ENCODE assay signal across 8 cellular contexts in genomic region chr16:70440112-70440692, GRCh38. TPM values are rescaled to one million over a fixed set of nuclear protein-coding genes. Genes with fewer than 3 reads are reported as not detected.
A peak's percentile ranks its signal among the peaks of the same experiment; 100 is the strongest.
DNase-seq lines count a peak whose midpoint lies in the region; ATAC-seq, FAIRE-seq and TF ChIP-seq lines count a peak whose summit lies in the region.
"Not testable (repeated sequence)": the region's sequence is repeated elsewhere in the genome, so short reads cannot be mapped to it uniquely, and the experiment has no call there.

No MANE protein-coding gene starts in this region.

- not testable (repeated sequence) for H3K9me1 ChIP-seq in K562 (ENCODE audit: control insufficient read depth, insufficient read depth, low read length)

- not testable (repeated sequence) for TF ChIP-seq EP300 in K562 (IDR thresholded peaks at IDR 0.05; ENCODE audit: low read length); neural cell (conservative IDR thresholded peaks at IDR 0.05; ENCODE audit: poor library complexity, severe bottlenecking)

- H3K4me3 Mint-ChIP-seq in CD8-positive, alpha-beta memory T cell = peak overlapping the region; percentile 89 to 97 (median 92)
- peak overlapping the region; percentile 87 to 99 (median 94) for H3K4me3 Mint-ChIP-seq in IgD-negative memory B cell
- peak overlapping the region; percentile 86 for H3K4me3 Mint-ChIP-seq in activated CD8-positive, alpha-beta T cell treated with anti-CD3 and anti-CD28 coated beads, Interleukin-2, amount 10 ng/mL, durations not matched to agents 7 days and 5 days

- TF ChIP-seq RAD21 in K562 (CRISPR knock-in tag; conservative IDR thresholded peaks at IDR 0.05 in 1 of 2, IDR thresholded peaks at IDR 0.05 in 1 of 2); neural cell (conservative IDR thresholded peaks at IDR 0.05): not testable (repeated sequence)

- CTCF ChIA-PET in CD8-positive, alpha-beta memory T cell (lab: Charles Lee) = interaction anchor here (0.6 to 1.9 kb wide), 4 partner anchors 9 to 44 kb away, joined by 4 to 6 read pairs (median 4); partner anchors contain the start of gene FCSK
- CTCF ChIA-PET in Panc1 (lab: Charles Lee); K562 (lab: Yijun Ruan, JAX; ENCODE audit: low intra/inter-chr PET ratio): not testable (repeated sequence)
- CTCF ChIA-PET in activated CD8-positive, alpha-beta T cell treated with anti-CD3 and anti-CD28 coated beads, Interleukin-2, amount 10 ng/mL, durations not matched to agents 7 days and 5 days (lab: Charles Lee) = interaction anchor here (0.7 to 3.0 kb wide), 5 partner anchors 13 to 46 kb away, joined by 3 to 12 read pairs (median 3); partner anchors contain the start of gene FCSK

- not testable (repeated sequence) for H3K27me3 Mint-ChIP-seq in CD8-positive, alpha-beta memory T cell; IgD-negative memory B cell; activated CD8-positive, alpha-beta T cell treated with anti-CD3 and anti-CD28 coated beads, Interleukin-2, amount 10 ng/mL, durations not matched to agents 7 days and 5 days (ENCODE audit: low read depth)

- not testable (repeated sequence) for H3F3A ChIP-seq in neural cell (ENCODE audit: insufficient read depth, low read length, poor library complexity, severe bottlenecking)

- FAIRE-seq in K562 (lab: Jason Lieb, UNC) = not testable (repeated sequence)

- intact Hi-C loops in Panc1 (cut with micrococcal nuclease; ENCODE audit: unreplicated experiment); K562 (cut with micrococcal nuclease); upper lobe of right lung (cut with DNase I): not testable (repeated sequence)

- peaks cover 29% of the 10 kb centered on the region for H3K4me1 ChIP-seq in CD8-positive, alpha-beta memory T cell (ENCODE audit: insufficient read depth, low read length)
- H3K4me1 ChIP-seq in Panc1 (ENCODE audit: control insufficient read depth, insufficient read depth, low read length) (peaks cover 15% of the 10 kb centered on the region), K562 (replicated peaks in 1 of 2; ENCODE audit: control insufficient read depth in 2 of 2, insufficient read depth in 2 of 2, low read length in 2 of 2) (peaks cover 22 to 25% of the 10 kb centered on the region in 2 experiments), iPS-18a (ENCODE audit: control insufficient read depth, low read depth, low read length) (peaks cover 19% of the 10 kb centered on the region), upper lobe of right lung (peaks cover 34% of the 10 kb centered on the region)

- H3K4me2 ChIP-seq in K562 (ENCODE audit: insufficient read depth, low read length) (peak overlapping the region; percentile 90), neural cell (ENCODE audit: low read length) (peak overlapping the region; percentile 88)

- not testable (repeated sequence) for H4K20me1 ChIP-seq in K562 (replicated peaks; ENCODE audit: control insufficient read depth, insufficient read depth, low read length); neural cell (ENCODE audit: insufficient read depth)

- H3K79me2 ChIP-seq in K562 (ENCODE audit: control insufficient read depth, insufficient read depth, low read length) (peaks cover 36% of the 10 kb centered on the region), neural cell (replicated peaks; ENCODE audit: insufficient read depth, low read length) (peaks cover 18% of the 10 kb centered on the region)

- not testable (repeated sequence) for H3K4me3 ChIP-seq in CD8-positive, alpha-beta memory T cell (ENCODE audit: low read length); Panc1 (ENCODE audit: low read depth in 2 of 2, low read length in 2 of 2); K562
- H3K4me3 ChIP-seq in iPS-18a (ENCODE audit: low read length) (peak overlapping the region; percentile 69), neural cell (ENCODE audit: low read length) (peak overlapping the region; percentile 80), upper lobe of right lung (peak overlapping the region; percentile 78)

- H3K36me3 Mint-ChIP-seq in CD8-positive, alpha-beta memory T cell; IgD-negative memory B cell; activated CD8-positive, alpha-beta T cell treated with anti-CD3 and anti-CD28 coated beads, Interleukin-2, amount 10 ng/mL, durations not matched to agents 7 days and 5 days (ENCODE audit: low read depth): not testable (repeated sequence)

- DNase-seq in CD8-positive, alpha-beta memory T cell; Panc1 (ENCODE audit: low read depth, low spot score); activated CD8-positive, alpha-beta T cell treated with anti-CD3 and anti-CD28 coated beads, Interleukin-2, amount 10 ng/mL, durations not matched to agents 7 days and 5 days; K562 (ENCODE audit: extremely low read depth in 1 of 4, low spot score in 3 of 4); upper lobe of right lung: not testable (repeated sequence)

- peak overlapping the region; percentile 99 for H2AFZ ChIP-seq in K562 (ENCODE audit: low read depth, low read length)
- H2AFZ ChIP-seq in neural cell (ENCODE audit: low read depth, low read length) = not testable (repeated sequence)

- H3K9me3 Mint-ChIP-seq in CD8-positive, alpha-beta memory T cell; IgD-negative memory B cell; activated CD8-positive, alpha-beta T cell treated with anti-CD3 and anti-CD28 coated beads, Interleukin-2, amount 10 ng/mL, durations not matched to agents 7 days and 5 days (ENCODE audit: insufficient read depth): not testable (repeated sequence)

- H3K9me3 ChIP-seq in CD8-positive, alpha-beta memory T cell (ENCODE audit: low read length); Panc1 (ENCODE audit: control insufficient read depth, insufficient read depth, low read depth, low read length); K562 (replicated peaks; ENCODE audit: control insufficient read depth, insufficient read depth, low read depth, low read length); iPS-18a (ENCODE audit: control insufficient read depth, low read depth, low read length); neural cell (ENCODE audit: low read length); upper lobe of right lung: not testable (repeated sequence)

- H3K9ac ChIP-seq in K562 (ENCODE audit: insufficient read depth in 1 of 2, low read depth in 2 of 2, low read length in 2 of 2) = peak overlapping the region; percentile 1 to 82; a peak in 3 of 4 replicates
- not testable (repeated sequence) for H3K9ac ChIP-seq in iPS-18a (ENCODE audit: low read length)
- H3K9ac ChIP-seq in neural cell (ENCODE audit: low read length) = peak overlapping the region; percentile 76

- H3K9me2 ChIP-seq in neural cell (ENCODE audit: insufficient read depth, low read length) = not testable (repeated sequence)

- not testable (repeated sequence) for ATAC-seq in Panc1; activated CD8-positive, alpha-beta T cell treated with anti-CD3 and anti-CD28 coated beads, Interleukin-2, amount 10 ng/mL, durations not matched to agents 7 days and 5 days; K562; upper lobe of right lung

- BruUV-seq in Panc1 (replicated peaks; lab: Mats Ljungman, UMichigan); K562 (replicated peaks; lab: Mats Ljungman, UMichigan): not testable (repeated sequence)

- WGBS in K562 (ENCODE audit: insufficient coverage, low coverage, missing lambda C conversion rate) = 61% methylated on average over 10 of the region's 10 CpGs

- peak overlapping the region in 4 of 8 donors; percentile 11 to 37 (median 20) for H3K27ac Mint-ChIP-seq in CD8-positive, alpha-beta memory T cell
- H3K27ac Mint-ChIP-seq in IgD-negative memory B cell = peak overlapping the region in 2 of 3 donors; percentile 39 to 82
- H3K27ac Mint-ChIP-seq in activated CD8-positive, alpha-beta T cell treated with anti-CD3 and anti-CD28 coated beads, Interleukin-2, amount 10 ng/mL, durations not matched to agents 7 days and 5 days = peak overlapping the region; percentile 91

- H3K27ac ChIP-seq in CD8-positive, alpha-beta memory T cell (ENCODE audit: low read depth, low read length); iPS-18a (ENCODE audit: low read length); neural cell (ENCODE audit: low read length): not testable (repeated sequence)
- peak overlapping the region; percentile 81 for H3K27ac ChIP-seq in Panc1 (ENCODE audit: low read length)
- peak overlapping the region; percentile 93; the same call in 2 of the 3 replicates for H3K27ac ChIP-seq in K562 (ENCODE audit: extremely low read depth, low read depth, low read length)
- peak overlapping the region; percentile 80 for H3K27ac ChIP-seq in upper lobe of right lung

- not testable (repeated sequence) for TF ChIP-seq CTCF in Panc1 (IDR thresholded peaks at IDR 0.05); K562 (IDR thresholded peaks at IDR 0.05 in 2 of 3, conservative IDR thresholded peaks at IDR 0.05 in 1 of 3; ENCODE audit: insufficient read depth in 2 of 3, low read depth in 1 of 3, low read length in 3 of 3); neural cell (IDR thresholded peaks at IDR 0.05; ENCODE audit: poor library complexity, severe bottlenecking); upper lobe of right lung (IDR thresholded peaks at IDR 0.05)

- POLR2A ChIA-PET in CD8-positive, alpha-beta memory T cell (lab: Charles Lee) = interaction anchor here (2.0 to 3.2 kb wide), 2 partner anchors 59 to 94 kb away, joined by 6 to 19 read pairs; partner anchors contain the start of gene DDX19A
- POLR2A ChIA-PET in Panc1 (lab: Charles Lee) = not testable (repeated sequence)
- POLR2A ChIA-PET in activated CD8-positive, alpha-beta T cell treated with anti-CD3 and anti-CD28 coated beads, Interleukin-2, amount 10 ng/mL, durations not matched to agents 7 days and 5 days (lab: Charles Lee) = interaction anchor here (2.3 kb wide), 1 partner anchor 60 kb away, joined by 30 read pairs; no protein-coding TSS in a partner anchor
- POLR2A ChIA-PET in K562 (lab: Yijun Ruan, JAX) = interaction anchor here (1.4 to 2.2 kb wide), 2 partner anchors 8 to 10 kb away, joined by 4 to 10 read pairs; no protein-coding TSS in a partner anchor

- peaks cover 26 to 36% (median 26%) of the 10 kb centered on the region in 3 donors for H3K4me1 Mint-ChIP-seq in CD8-positive, alpha-beta memory T cell
- peaks cover 13 to 22% (median 13%) of the 10 kb centered on the region in 3 donors for H3K4me1 Mint-ChIP-seq in IgD-negative memory B cell
- H3K4me1 Mint-ChIP-seq in activated CD8-positive, alpha-beta T cell treated with anti-CD3 and anti-CD28 coated beads, Interleukin-2, amount 10 ng/mL, durations not matched to agents 7 days and 5 days (ENCODE audit: low read depth) = peaks cover 39% of the 10 kb centered on the region

- TF ChIP-seq POLR2A in K562 (conservative IDR thresholded peaks at IDR 0.05) = not testable (repeated sequence)

- not testable (repeated sequence) for H3K36me3 ChIP-seq in CD8-positive, alpha-beta memory T cell (ENCODE audit: insufficient read depth, low read length); Panc1 (ENCODE audit: control insufficient read depth, insufficient read depth, low read length); K562 (ENCODE audit: control insufficient read depth, insufficient read depth, low read length); iPS-18a (ENCODE audit: control insufficient read depth, low read depth, low read length); neural cell (ENCODE audit: insufficient read depth, low read length); upper lobe of right lung

- in situ Hi-C loops in Panc1 (cut with HindIII; ENCODE audit: low pct_unique_long_range_greater_than_20kb, low sequenced_read_pairs); K562 (cut with MboI): not testable (repeated sequence)

- not testable (repeated sequence) for H3K27me3 ChIP-seq in CD8-positive, alpha-beta memory T cell (ENCODE audit: insufficient read depth, low read length, poor library complexity, severe bottlenecking); Panc1 (ENCODE audit: control insufficient read depth, insufficient read depth, low read length); K562 (ENCODE audit: control insufficient read depth in 2 of 2, insufficient read depth in 2 of 2, low read length in 2 of 2); iPS-18a (ENCODE audit: control insufficient read depth, insufficient read depth, low read length); neural cell (ENCODE audit: insufficient read depth, low read depth, low read length); upper lobe of right lung

RNA-seq across cellular contexts. Expression of gene ST3GAL2, which starts 1.3 kb away (rescaled TPM):
- 10 to 100 TPM; 24.2 to 24.8 TPM for total RNA-seq in CD8-positive, alpha-beta memory T cell
- polyA plus RNA-seq in CD8-positive, alpha-beta memory T cell = 20.1 TPM
- 9.7 TPM for polyA plus RNA-seq in IgD-negative memory B cell
- 84.2 TPM for total RNA-seq in Panc1 (2021; ENCODE audit: unreplicated experiment)
- polyA plus RNA-seq in Panc1 (2012; ENCODE audit: insufficient read length) = 64.2 TPM
- total RNA-seq in activated CD8-positive, alpha-beta T cell treated with anti-CD3 and anti-CD28 coated beads, Interleukin-2, amount 10 ng/mL, durations not matched to agents 7 days and 5 days = 10 to 100 TPM; 34.1 to 39.0 TPM
- total RNA-seq in K562 (2011; cell fraction: chromatin; rRNA removed; ENCODE audit: low replicate concordance) = 87.4 and 216 TPM in 2 replicates
- total RNA-seq in K562 (2011; cell fraction: nucleolus; rRNA removed) = 182 and 184 TPM in 2 replicates
- 128 and 145 TPM in 2 replicates for total RNA-seq in K562 (2011; cell fraction: nucleoplasm; rRNA removed)
- total RNA-seq in K562 (2014; rRNA removed) = 75.5 and 95.5 TPM in 2 replicates
- 23.7 and 31.8 TPM in 2 replicates for total RNA-seq in K562 (2014; rRNA removed; fragmentation: Illumina TruSeq; extraction: Trizol)
- 48.9 and 53.8 TPM in 2 replicates for total RNA-seq in K562 (2015; rRNA removed; fragmentation: Illumina TruSeq; extraction: Trizol)
- 98.9 and 108 TPM in 2 replicates for total RNA-seq in K562 (2021)
- 34.3 and 40.9 TPM in 2 replicates for polyA plus RNA-seq in K562 (2011; rRNA removed)
- 50.0 and 87.1 TPM in 2 replicates for polyA plus RNA-seq in K562 (2011; cell fraction: cytosol; rRNA removed)
- 25.8 and 38.5 TPM in 2 replicates for polyA plus RNA-seq in K562 (2011; cell fraction: nucleus; rRNA removed)
- 67.8 and 92.0 TPM in 2 replicates for polyA plus RNA-seq in K562 (2012)
- 25.1 and 50.7 TPM in 2 replicates for polyA plus RNA-seq in K562 (2014; fragmentation: Illumina TruSeq; extraction: Trizol)
- polyA plus RNA-seq in K562 (2014; fragmentation: Nextera tagmentation; extraction: Ambion mirVana) = 1 to 10 TPM; 1.5 to 2.4 TPM
- 50.5 and 57.8 TPM in 2 replicates for polyA plus RNA-seq in K562 (2014; rRNA removed)
- polyA minus RNA-seq in K562 (2011; rRNA and poly(A)+ RNA removed) = 57.6 and 96.4 TPM in 2 replicates
- 126 and 151 TPM in 2 replicates for polyA minus RNA-seq in K562 (2011; cell fraction: cytosol; rRNA and poly(A)+ RNA removed)
- polyA minus RNA-seq in K562 (2011; cell fraction: nucleus; rRNA and poly(A)+ RNA removed) = 24.9 and 34.4 TPM in 2 replicates
- 19.4 and 21.7 TPM in 2 replicates for polyA plus RNA-seq in neural cell
- 38.8 and 48.7 TPM in 2 replicates for polyA minus RNA-seq in neural cell
- 30.9 TPM for total RNA-seq in upper lobe of right lung

RNA-seq across cellular contexts. Expression of gene FCSK, which starts 14.2 kb away (rescaled TPM):
- total RNA-seq in CD8-positive, alpha-beta memory T cell = 10 to 100 TPM; 15.1 to 16.9 TPM
- polyA plus RNA-seq in CD8-positive, alpha-beta memory T cell = 7.8 TPM
- polyA plus RNA-seq in IgD-negative memory B cell (4.6 TPM), K562 (2011; rRNA removed) (13.5 and 22.6 TPM in 2 replicates), K562 (2014; fragmentation: Illumina TruSeq; extraction: Trizol) (8.3 and 9.1 TPM in 2 replicates), K562 (2014; fragmentation: Nextera tagmentation; extraction: Ambion mirVana) (1 to 10 TPM in 1 of 2 experiments, under 1 TPM in 1; 0.92 to 1.1 TPM), K562 (2014; rRNA removed) (15.1 and 19.9 TPM in 2 replicates), neural cell (10.7 and 18.0 TPM in 2 replicates)
- total RNA-seq in Panc1 (2021; ENCODE audit: unreplicated experiment) (16.9 TPM), K562 (2014; rRNA removed) (12.6 and 15.6 TPM in 2 replicates), K562 (2014; rRNA removed; fragmentation: Illumina TruSeq; extraction: Trizol) (4.7 and 6.9 TPM in 2 replicates), K562 (2015; rRNA removed; fragmentation: Illumina TruSeq; extraction: Trizol) (7.4 and 7.7 TPM in 2 replicates), K562 (2021) (18.6 and 19.0 TPM in 2 replicates), upper lobe of right lung (26.0 TPM)
- 17.4 TPM for polyA plus RNA-seq in Panc1 (2012; ENCODE audit: insufficient read length)
- total RNA-seq in activated CD8-positive, alpha-beta T cell treated with anti-CD3 and anti-CD28 coated beads, Interleukin-2, amount 10 ng/mL, durations not matched to agents 7 days and 5 days = 10 to 100 TPM; 17.3 to 18.8 TPM
- total RNA-seq in K562 (2011; cell fraction: chromatin; rRNA removed; ENCODE audit: low replicate concordance) = 66.2 and 212 TPM in 2 replicates
- total RNA-seq in K562 (2011; cell fraction: nucleolus; rRNA removed) = 117 and 131 TPM in 2 replicates
- 80.1 and 84.7 TPM in 2 replicates for total RNA-seq in K562 (2011; cell fraction: nucleoplasm; rRNA removed)
- 16.3 and 19.3 TPM in 2 replicates for polyA plus RNA-seq in K562 (2011; cell fraction: cytosol; rRNA removed)
- 115 and 146 TPM in 2 replicates for polyA plus RNA-seq in K562 (2011; cell fraction: nucleus; rRNA removed)
- 10.0 and 16.5 TPM in 2 replicates for polyA plus RNA-seq in K562 (2012)
- polyA minus RNA-seq in K562 (2011; rRNA and poly(A)+ RNA removed) = 7.5 and 9.5 TPM in 2 replicates
- polyA minus RNA-seq in K562 (2011; cell fraction: cytosol; rRNA and poly(A)+ RNA removed) = 8.0 and 12.0 TPM in 2 replicates
- 25.0 and 31.0 TPM in 2 replicates for polyA minus RNA-seq in K562 (2011; cell fraction: nucleus; rRNA and poly(A)+ RNA removed)
- polyA minus RNA-seq in neural cell = 7.6 and 12.4 TPM in 2 replicates
